In the genomic region with DNA sequence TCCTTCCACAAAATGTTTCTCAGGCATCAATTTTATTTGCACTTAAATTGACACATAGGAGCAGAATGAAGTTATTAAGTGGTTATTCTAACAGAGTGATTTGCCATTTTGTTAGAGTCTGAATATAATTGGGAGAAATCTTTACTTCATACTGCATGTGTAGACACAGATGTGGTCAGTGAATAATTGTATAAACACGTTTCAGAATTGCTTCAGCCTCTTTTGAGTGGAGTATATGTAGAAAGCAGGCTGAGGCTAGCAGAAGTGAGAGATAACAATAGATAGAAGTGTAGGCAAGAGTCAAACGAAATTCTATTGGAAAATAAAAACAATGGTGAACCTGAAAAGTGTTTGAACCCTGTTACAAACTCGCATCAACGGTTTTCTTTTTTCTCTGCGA, we compare ENCODE assay signal across 25 cellular contexts.
DNase-seq lines count a peak whose midpoint lies in the region; ATAC-seq, FAIRE-seq and TF ChIP-seq lines count a peak whose summit lies in the region.
"Had no signal": no experiment of that assay in that cellular context is flagged by ENCODE, and none has a peak within 500 bp of the region (broad histone marks: within the 10 kb centered on the region; RNA-seq: fewer than 3 reads in every experiment).

No MANE protein-coding gene starts in this region.

- H3K27me3 Mint-ChIP-seq in nephron (ENCODE audit: low read depth), result no peaks in the 10 kb centered on the region
- H3K27me3 Mint-ChIP-seq: CD4-positive, alpha-beta T cell had no signal

- peak; percentile 90 for ATAC-seq in RWPE2 (ENCODE audit: low read depth)
- ATAC-seq: SK-N-SH treated with all-trans-retinoic acid at 6 μM for 48 hours had no signal

- H3K4me3 Mint-ChIP-seq in nephron, result no peak overlapping the region
- H3K4me3 Mint-ChIP-seq: CD4-positive, alpha-beta T cell had no signal

- H3K27ac ChIP-seq in RWPE2 (ENCODE audit: poor library complexity, severe bottlenecking) (no peak overlapping the region), epithelial cell of prostate (no peak overlapping the region), hepatocyte (no peak overlapping the region)
- H3K27ac ChIP-seq: BLaER1, HL-60, PC-9 had no signal

- no peak for FAIRE-seq in GM19239 (lab: Jason Lieb, UNC)
- FAIRE-seq: GM12891 had no signal

- WGBS in hepatocyte (ENCODE audit: low lambda C conversion rate, missing lambda C conversion rate), result 78% methylated on average over 5 of the region's 5 CpGs

- H3K4me1 ChIP-seq in RWPE2 (ENCODE audit: insufficient read depth, poor library complexity, severe bottlenecking) (no peaks in the 10 kb centered on the region), hepatocyte (ENCODE audit: insufficient read depth) (no peaks in the 10 kb centered on the region)
- H3K4me1 ChIP-seq: BLaER1, Caco-2, HAP-1 had no signal

- H3K36me3 Mint-ChIP-seq in nephron (ENCODE audit: low read depth), result no peaks in the 10 kb centered on the region

- no peaks in the 10 kb centered on the region for H3K9me3 Mint-ChIP-seq in nephron
- H3K9me3 Mint-ChIP-seq: CD4-positive, alpha-beta T cell had no signal

- H3K36me3 ChIP-seq in RWPE2 (ENCODE audit: low read depth) (no peaks in the 10 kb centered on the region), hepatocyte (replicated peaks; ENCODE audit: insufficient read depth, low read depth) (no peaks in the 10 kb centered on the region)
- H3K36me3 ChIP-seq: BLaER1, HAP-1 had no signal

- H3K79me2 ChIP-seq in hepatocyte, result no peaks in the 10 kb centered on the region

- in situ Hi-C loops in astrocyte of the spinal cord (cut with HindIII; ENCODE audit: low sequenced_read_pairs), result no loop called here

- H3K9me3 ChIP-seq in RWPE2 (ENCODE audit: severe bottlenecking) (no peaks in the 10 kb centered on the region), hepatocyte (ENCODE audit: low read depth) (no peaks in the 10 kb centered on the region)
- H3K9me3 ChIP-seq: BLaER1, Caco-2, HAP-1 had no signal

- no peak overlapping the region for H3K4me2 ChIP-seq in hepatocyte
- H3K4me2 ChIP-seq: BLaER1, PC-9 had no signal

- H3K4me3 ChIP-seq in RWPE2 (ENCODE audit: severe bottlenecking), result no peak overlapping the region
- no peak overlapping the region for H3K4me3 ChIP-seq in astrocyte of the spinal cord (ENCODE audit: low read depth, low read length)
- H3K4me3 ChIP-seq in hepatocyte, result no peak overlapping the region
- H3K4me3 ChIP-seq: BLaER1, HAP-1, PC-9 had no signal

- H3K9me2 ChIP-seq in hepatocyte (replicated peaks; ENCODE audit: insufficient read depth), result no peaks in the 10 kb centered on the region

- H3K27ac Mint-ChIP-seq in nephron, result peak overlapping the region; percentile 69 to 91 (median 85)
- H3K27ac Mint-ChIP-seq: CD4-positive, alpha-beta T cell had no signal

- no peaks in the 10 kb centered on the region for H4K20me1 ChIP-seq in hepatocyte (ENCODE audit: insufficient read depth, poor library complexity, severe bottlenecking)
- H4K20me1 ChIP-seq: BLaER1 had no signal

- TF ChIP-seq CTCF in RWPE2 (IDR thresholded peaks at IDR 0.05; ENCODE audit: poor library complexity, severe bottlenecking), result no peak
- TF ChIP-seq CTCF in astrocyte of the spinal cord (IDR thresholded peaks at IDR 0.05; ENCODE audit: low read depth, low read length), result no peak
- TF ChIP-seq CTCF in nephron (IDR thresholded peaks at IDR 0.05; ENCODE audit: unreplicated experiment in 3 of 3), result no peak
- TF ChIP-seq CTCF in hepatocyte (IDR thresholded peaks at IDR 0.05; ENCODE audit: poor library complexity), result no peak

- H3K27me3 ChIP-seq in RWPE2 (ENCODE audit: insufficient read depth, poor library complexity, severe bottlenecking) (no peaks in the 10 kb centered on the region), hepatocyte (no peaks in the 10 kb centered on the region)
- H3K27me3 ChIP-seq: BLaER1 had no signal

- DNase-seq in RWPE2 (ENCODE audit: low spot score) (no peak), astrocyte of the spinal cord (ENCODE audit: low read depth, low spot score) (peak; percentile 10), epithelial cell of prostate (ENCODE audit: low read depth, low spot score) (peak; percentile 53), GM19239 (ENCODE audit: insufficient read length, low spot score) (no peak), SIG-M5 treated with dmso at 0.1 percent for 504 hours (lab: John Stamatoyannopoulos, UW; ENCODE audit: unreplicated experiment) (no peak), OCI-M1 (lab: John Stamatoyannopoulos, UW) (no peak), hepatocyte (ENCODE audit: low spot score) (no peak)
- DNase-seq: Caco-2; CD4-positive, alpha-beta T cell; DMS 273 treated with DMSO at 0.1 percent for 48 hours; KBM-7; NCI-H1105; NCI-H2081; NCI-H2171; NCI-H446; NCI-H526; PC-9; RPMI8226; SIG-M5 had no signal

- H3K4me1 Mint-ChIP-seq in nephron, result peaks cover 25% of the 10 kb centered on the region

- no peak overlapping the region for H2AFZ ChIP-seq in hepatocyte
- H2AFZ ChIP-seq: PC-9 had no signal

Comparison
In these comparisons a context has a peak if more than half of its experiments do, and no peak if none do; other contexts are left out.
1. DNase-seq: peak in astrocyte of the spinal cord (single experiment) and epithelial cell of prostate (single experiment); none in RWPE2 (single experiment), GM19239 (single experiment), SIG-M5 treated with dmso at 0.1 percent for 504 hours (single experiment), OCI-M1 (single experiment) and hepatocyte (single experiment).